8 cellular contexts compared by ENCODE assay signal in the genomic region with DNA sequence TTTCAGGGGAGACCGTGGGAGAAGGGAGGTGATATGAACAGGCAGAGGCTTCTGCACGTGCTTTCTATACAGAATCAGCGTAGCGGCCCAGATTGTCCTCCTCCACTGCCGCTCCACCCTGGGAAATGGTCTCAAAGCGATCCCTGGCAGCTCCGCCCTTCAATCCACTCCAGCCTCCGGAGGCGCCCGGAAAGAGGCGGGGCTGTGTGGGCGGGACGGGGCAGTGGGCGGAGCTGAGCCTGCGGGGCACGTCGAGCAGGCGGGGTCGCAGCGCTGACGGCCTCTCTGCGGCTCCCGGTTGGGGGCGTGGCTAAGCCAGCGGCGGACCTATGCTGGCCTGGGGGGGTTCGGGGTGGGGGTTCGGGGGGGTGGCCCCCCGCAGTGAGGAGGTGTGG. TPM values are rescaled to one million over a fixed set of nuclear protein-coding genes. Genes with fewer than 3 reads are reported as not detected.
DNase-seq lines count a peak whose midpoint lies in the region; ATAC-seq, FAIRE-seq and TF ChIP-seq lines count a peak whose summit lies in the region.

No MANE protein-coding gene starts in this region.

- ATAC-seq in HG02571 (IDR thresholded peaks at IDR 0.05; ENCODE audit: unreplicated experiment) (peak; percentile 77), T-cell (replicated peaks in 1 of 4) (peak; percentile 90 to 94 (median 90)), left ventricle myocardium superior (peak; percentile 99)

- H3K27me3 ChIP-seq in adrenal gland (no peaks in the 10 kb centered on the region), rectal smooth muscle tissue (ENCODE audit: control insufficient read depth, insufficient read depth, low read length) (no peaks in the 10 kb centered on the region)

- no peaks in the 10 kb centered on the region for H3K9me3 Mint-ChIP-seq in T-cell

- H3K4me1 Mint-ChIP-seq in T-cell, result peaks cover 3 to 13% (median 8%) of the 10 kb centered on the region in 3 donors

- POLR2A ChIA-PET in T-cell (lab: Charles Lee), result interaction anchor here in 1 of 2 donors (0.6 kb wide), 1 partner anchor 252 kb away, joined by 3 read pairs; no protein-coding TSS in a partner anchor

- CTCF ChIA-PET in T-cell (lab: Charles Lee), result interaction anchor here (0.7 to 0.8 kb wide), 2 partner anchors 125 to 244 kb away, joined by 3 to 6 read pairs; no protein-coding TSS in a partner anchor

- H3K4me3 Mint-ChIP-seq in T-cell, result peak overlapping the region; percentile 54 to 74 (median 72)

- DNase-seq in GF-D8 (lab: John Stamatoyannopoulos, UW) (peak; percentile 2), NCI-H1048 (lab: John Stamatoyannopoulos, UW) (peak; percentile 53), T-cell (peak; percentile 63 to 89 (median 76)), adrenal gland (peak; percentile 90 to 93 (median 91)), left ventricle myocardium superior (peak; percentile 92), urothelium cell line (ENCODE audit: low spot score) (peak; percentile 73)

- H3K9ac ChIP-seq in rectal smooth muscle tissue (ENCODE audit: low read length), result no peak overlapping the region

- no peaks in the 10 kb centered on the region for H3K9me3 ChIP-seq in adrenal gland (replicated peaks in 1 of 3)

- no peaks in the 10 kb centered on the region for H3K36me3 Mint-ChIP-seq in T-cell

- no peak for TF ChIP-seq CTCF in adrenal gland (IDR thresholded peaks at IDR 0.05)

- H3K27ac Mint-ChIP-seq in T-cell, result no peak overlapping the region

- no peak for FAIRE-seq in urothelium cell line (lab: Jason Lieb, UNC)

- H3K27me3 Mint-ChIP-seq in T-cell, result peaks cover 0 to 5% of the 10 kb centered on the region in 2 donors

- H3K4me3 ChIP-seq in adrenal gland (peak overlapping the region in 2 of 4 donors; percentile 16 to 66), rectal smooth muscle tissue (ENCODE audit: low read length) (peak overlapping the region; percentile 55)

- intact Hi-C loops in adrenal gland (cut with DNase I), result no loop called here
- intact Hi-C loops in left ventricle myocardium superior (cut with micrococcal nuclease), result no loop called here

- peak in 1 of 2 donors; percentile 24 for TF ChIP-seq POLR2A in adrenal gland (IDR thresholded peaks at IDR 0.05)

- WGBS in adrenal gland, 4 donors, result 0 to 48% (median 10%) methylated on average over 5 to 29 of the region's 29 CpGs

- H3K27ac ChIP-seq in adrenal gland (peak overlapping the region in 2 of 5 donors; percentile 54 to 80), rectal smooth muscle tissue (ENCODE audit: low read depth, low read length) (no peak overlapping the region)

- H3K36me3 ChIP-seq in adrenal gland (replicated peaks in 1 of 2), result no peaks in the 10 kb centered on the region
- no peaks in the 10 kb centered on the region for H3K36me3 ChIP-seq in rectal smooth muscle tissue (ENCODE audit: control insufficient read depth, insufficient read depth, low read length)

- H3K4me1 ChIP-seq in adrenal gland (replicated peaks in 1 of 2) (peaks cover 0 to 4% of the 10 kb centered on the region in 2 donors), rectal smooth muscle tissue (ENCODE audit: control insufficient read depth, insufficient read depth, low read length) (no peaks in the 10 kb centered on the region)

RNA-seq across cellular contexts. Expression of a gene that starts 0.2 kb away (rescaled TPM):
- 1 to 10 TPM; 1.4 to 3.3 (median 2.6) TPM for total RNA-seq in T-cell
- 10 to 100 TPM; 34.9 to 90.3 (median 42.3) TPM for total RNA-seq in adrenal gland
- polyA plus RNA-seq in adrenal gland, result 10 to 100 TPM; 31.5 to 39.1 (median 34.4) TPM
- total RNA-seq in left ventricle myocardium superior, result 2.3 TPM

Comparison
In these comparisons a context has a peak if more than half of its experiments do, and no peak if none do; other contexts are left out.
1. DNase-seq: peak in every context shown above with its lines; median percentile 92 in left ventricle myocardium superior; 91 in adrenal gland; 76 in T-cell; 73 in urothelium cell line; 53 in NCI-H1048; 2 in GF-D8.
2. RNA of a gene that starts 0.2 kb away (total RNA-seq): 34.9 to 90.3 TPM in adrenal gland; 1.4 to 3.3 TPM in T-cell and 2.3 TPM in left ventricle myocardium superior (single experiment); every median in the first group is over 4 times any median in the second.
3. Peak in every context shown above with its lines, with median percentiles within 50 percentile points of each other: ATAC-seq.